Comparison of ENCODE assay signal across 11 cellular contexts in genomic region chr7:44984478-44984758, GRCh38. TPM values are rescaled to one million over a fixed set of nuclear protein-coding genes. Genes with fewer than 3 reads are reported as not detected.
DNase-seq lines count a peak whose midpoint lies in the region; ATAC-seq, FAIRE-seq and TF ChIP-seq lines count a peak whose summit lies in the region.
"Had no signal": no experiment of that assay in that cellular context is flagged by ENCODE, and none has a peak within 500 bp of the region (broad histone marks: within the 10 kb centered on the region; RNA-seq: fewer than 3 reads in every experiment).

No MANE protein-coding gene starts in this region.

- no peaks in the 10 kb centered on the region for H4K20me1 ChIP-seq in OCI-LY1 (ENCODE audit: insufficient read depth, low read length)

- peaks cover 26% of the 10 kb centered on the region for H3F3A ChIP-seq in OCI-LY1 (ENCODE audit: insufficient read depth, low read length)

- peaks cover 55% of the 10 kb centered on the region for H3K36me3 Mint-ChIP-seq in dendritic cell treated with granulocyte-macrophage colony-stimulating factor and Interleukin-4, amounts not matched to agents 40 ng/mL and 50 ng/mL, for 4 days (ENCODE audit: low read depth)

- no peaks in the 10 kb centered on the region for H3K27me3 ChIP-seq in OCI-LY1 (ENCODE audit: insufficient read depth, low read length)
- H3K27me3 ChIP-seq: dorsolateral prefrontal cortex, transverse colon had no signal

- peaks cover 49% of the 10 kb centered on the region for H3K36me3 ChIP-seq in OCI-LY1 (ENCODE audit: insufficient read depth, low read length)

- peaks cover 72% of the 10 kb centered on the region for H3K4me1 ChIP-seq in OCI-LY1 (ENCODE audit: insufficient read depth, low read length, severe bottlenecking)

- no peak for TF ChIP-seq CTCF in OCI-LY1 (IDR thresholded peaks at IDR 0.05; ENCODE audit: low read length)
- no peak for TF ChIP-seq CTCF in retinal pigment epithelial cell (conservative IDR thresholded peaks at IDR 0.05; ENCODE audit: low read depth, low read length)

- ATAC-seq in HG02884 (IDR thresholded peaks at IDR 0.05; ENCODE audit: unreplicated experiment) = no peak

- H3K79me2 ChIP-seq in OCI-LY1 (ENCODE audit: insufficient read depth, low read length) = peaks cover 28% of the 10 kb centered on the region

- H3K4me3 Mint-ChIP-seq in dendritic cell treated with granulocyte-macrophage colony-stimulating factor and Interleukin-4, amounts not matched to agents 40 ng/mL and 50 ng/mL, for 4 days = peak overlapping the region; percentile 94

- peak overlapping the region; percentile 97 for H3K27ac Mint-ChIP-seq in dendritic cell treated with granulocyte-macrophage colony-stimulating factor and Interleukin-4, amounts not matched to agents 40 ng/mL and 50 ng/mL, for 4 days

- no peaks in the 10 kb centered on the region for H3K9me2 ChIP-seq in OCI-LY1 (ENCODE audit: low read depth, low read length)

- peak overlapping the region; percentile 84 for H3K4me2 ChIP-seq in OCI-LY1 (ENCODE audit: low read length)

- no peak overlapping the region for H2AFZ ChIP-seq in OCI-LY1 (ENCODE audit: low read length)

- H3K4me1 Mint-ChIP-seq in dendritic cell treated with granulocyte-macrophage colony-stimulating factor and Interleukin-4, amounts not matched to agents 40 ng/mL and 50 ng/mL, for 4 days (ENCODE audit: low read depth) = peaks cover 89% of the 10 kb centered on the region

- H3K27ac ChIP-seq in OCI-LY1 (ENCODE audit: low read depth, low read length, poor library complexity, severe bottlenecking) = peak overlapping the region; percentile 95

- TF ChIP-seq POLR2A in GM12891 (IDR thresholded peaks at IDR 0.05; ENCODE audit: low read depth, low read length) = no peak; the same call in 1 of the 2 replicates

- no peak for FAIRE-seq in GM12891 (lab: Jason Lieb, UNC)

- H3K9ac ChIP-seq in OCI-LY1 (ENCODE audit: low read length) = peak overlapping the region; percentile 98

- H3K9me3 Mint-ChIP-seq in dendritic cell treated with granulocyte-macrophage colony-stimulating factor and Interleukin-4, amounts not matched to agents 40 ng/mL and 50 ng/mL, for 4 days = no peaks in the 10 kb centered on the region

- no peaks in the 10 kb centered on the region for H3K9me3 ChIP-seq in OCI-LY1 (ENCODE audit: low read length)
- H3K9me3 ChIP-seq: transverse colon had no signal

- H3K4me3 ChIP-seq in OCI-LY1 (ENCODE audit: low read depth, low read length, poor library complexity, severe bottlenecking) (peak overlapping the region; percentile 90), retinal pigment epithelial cell (ENCODE audit: low read length) (peak overlapping the region; percentile 89)

- DNase-seq in GM12891 (ENCODE audit: insufficient read length, low spot score) (no peak), retinal pigment epithelial cell (ENCODE audit: low read depth) (no peak), GF-D8 (lab: John Stamatoyannopoulos, UW) (no peak), iPS-NIHi11 (ENCODE audit: low spot score) (no peak)
- DNase-seq: activated CD4-positive, alpha-beta T cell treated with anti-CD3 and anti-CD28 coated beads for 48 hours; dorsolateral prefrontal cortex; KBM-7; transverse colon had no signal

- H3K27me3 Mint-ChIP-seq in dendritic cell treated with granulocyte-macrophage colony-stimulating factor and Interleukin-4, amounts not matched to agents 40 ng/mL and 50 ng/mL, for 4 days = no peaks in the 10 kb centered on the region

- intact Hi-C loops in dendritic cell treated with granulocyte-macrophage colony-stimulating factor and Interleukin-4, amounts not matched to agents 40 ng/mL and 50 ng/mL, for 4 days (cut with micrococcal nuclease) = loop anchor here (10.0 kb wide), 1 partner anchor 100 kb away; the partner anchor contains the start of gene PURB

TF ChIP-seq in GM12891, 5 proteins besides CTCF, POLR2A, EP300 and RAD21:
- TF ChIP-seq PAX5 (IDR thresholded peaks at IDR 0.05; ENCODE audit: insufficient read depth, low read length, severe bottlenecking) (no peak), POLR2AphosphoS5 (IDR thresholded peaks at IDR 0.05; ENCODE audit: low read depth, low read length) (peak; percentile 54; the same call in 1 of the 2 replicates), TAF1 (IDR thresholded peaks at IDR 0.05; ENCODE audit: low read depth, low read length) (no peak), POU2F2 (IDR thresholded peaks at IDR 0.05; ENCODE audit: low read depth, low read length) (no peak)

RNA-seq across cellular contexts. Expression of gene MYO1G, which starts 5.6 kb away (rescaled TPM):
- polyA plus RNA-seq in GM12891 (2012; ENCODE audit: low read depth, missing spikeins) = 203 TPM

RNA-seq across cellular contexts. Expression of gene CCM2, which starts 15.6 kb away (rescaled TPM):
- 64.9 TPM for polyA plus RNA-seq in GM12891 (2012; ENCODE audit: low read depth, missing spikeins)
